1 cellular context compared by ENCODE assay signal in genomic region chr1:21647431-21648373, GRCh38.
TF ChIP-seq lines count a peak whose summit lies in the region.

No MANE protein-coding gene starts in this region.

TF ChIP-seq in K562, 482 proteins besides CTCF, POLR2A, EP300 and RAD21 (continued from another document and continues in another):
- peak; percentile 76 for TF ChIP-seq ZBTB40 (IDR thresholded peaks at IDR 0.05)
- peak; percentile 79; the same call in 1 of the 2 replicates for TF ChIP-seq ZBTB40 (CRISPR knock-in tag; IDR thresholded peaks at IDR 0.05)
- peak; percentile 86 for TF ChIP-seq CREB1 (IDR thresholded peaks at IDR 0.05)
- peak; percentile 93 for TF ChIP-seq CREB1 (CRISPR knock-in tag; IDR thresholded peaks at IDR 0.05)
- no peak for TF ChIP-seq TAF15 (IDR thresholded peaks at IDR 0.05; ENCODE audit: low read depth, low read length)
- peak in 1 of 2 experiments; percentile 85; a peak in 1 of 4 replicates for TF ChIP-seq ARNT (IDR thresholded peaks at IDR 0.05)
- TF ChIP-seq CEBPB (tag; IDR thresholded peaks at IDR 0.05) = peak; percentile 98
- no peak for TF ChIP-seq KHSRP (IDR thresholded peaks at IDR 0.05)
- TF ChIP-seq ZNF224 (CRISPR knock-in tag; IDR thresholded peaks at IDR 0.05) = peak; percentile 94; the same call in 1 of the 2 replicates
- no peak for TF ChIP-seq PATZ1 (CRISPR knock-in tag; IDR thresholded peaks at IDR 0.05; ENCODE audit: borderline replicate concordance)
- TF ChIP-seq HEY1 (CRISPR knock-in tag; IDR thresholded peaks at IDR 0.05; ENCODE audit: borderline replicate concordance) = no peak
- peak; percentile 74; the same call in 1 of the 2 replicates for TF ChIP-seq CC2D1A (IDR thresholded peaks at IDR 0.05)
- TF ChIP-seq REST (CRISPR knock-in tag; IDR thresholded peaks at IDR 0.05; ENCODE audit: low read depth) = peak; percentile 100
- TF ChIP-seq PML (IDR thresholded peaks at IDR 0.05; ENCODE audit: low read length) = peak; percentile 61; the same call in 1 of the 2 replicates
- no peak for TF ChIP-seq RBM15 (IDR thresholded peaks at IDR 0.05; ENCODE audit: insufficient read depth, low read length)
- TF ChIP-seq HNRNPLL (IDR thresholded peaks at IDR 0.05; ENCODE audit: low read depth, low read length, poor library complexity, severe bottlenecking) = no peak
- TF ChIP-seq EHMT2 (IDR thresholded peaks at IDR 0.05) = peak; percentile 100
- TF ChIP-seq SIX5 (IDR thresholded peaks at IDR 0.05; ENCODE audit: borderline replicate concordance in 1 of 2, insufficient read depth in 1 of 2, low read depth in 1 of 2, low read length in 2 of 2) = no peak
- peak; percentile 96 for TF ChIP-seq BCOR (IDR thresholded peaks at IDR 0.05)
- TF ChIP-seq ZNF449 (CRISPR knock-in tag; IDR thresholded peaks at IDR 0.05) = 0 out of 2 replicates have a peak, but pooled peaks have one; percentile 21
- 0 out of 2 replicates have a peak, but pooled peaks have one; percentile 5 for TF ChIP-seq RHOXF2B (CRISPR knock-in tag; conservative IDR thresholded peaks at IDR 0.05)
- TF ChIP-seq POLR2H (tag; IDR thresholded peaks at IDR 0.05; ENCODE audit: low read depth) = no peak
- no peak for TF ChIP-seq U2AF2 (optimal IDR thresholded peaks at IDR 0.05; ENCODE audit: low read depth, low read length)
- TF ChIP-seq TEAD2 (tag; IDR thresholded peaks at IDR 0.05) = peak; percentile 53
- TF ChIP-seq ZNF282 (CRISPR knock-in tag; IDR thresholded peaks at IDR 0.05) = peak; percentile 84; the same call in 1 of the 2 replicates
- TF ChIP-seq ZNF311 (CRISPR knock-in tag; IDR thresholded peaks at IDR 0.05) = no peak
- peak; percentile 69 for TF ChIP-seq MXD1 (CRISPR knock-in tag; IDR thresholded peaks at IDR 0.05; ENCODE audit: borderline replicate concordance, poor library complexity, severe bottlenecking)
- TF ChIP-seq ETV1 (tag; conservative IDR thresholded peaks at IDR 0.05; ENCODE audit: low read depth) = 0 out of 2 replicates have a peak, but pooled peaks have one; percentile 11
- TF ChIP-seq RREB1 (CRISPR knock-in tag; IDR thresholded peaks at IDR 0.05) = no peak
- peak; percentile 89 for TF ChIP-seq BRD9 (IDR thresholded peaks at IDR 0.05; ENCODE audit: low read depth, partially characterized antibody)
- peak; percentile 97 for TF ChIP-seq PRMT5 (CRISPR knock-in tag; IDR thresholded peaks at IDR 0.05)
